Comparison of ENCODE assay signal across 9 cellular contexts in the genomic region with DNA sequence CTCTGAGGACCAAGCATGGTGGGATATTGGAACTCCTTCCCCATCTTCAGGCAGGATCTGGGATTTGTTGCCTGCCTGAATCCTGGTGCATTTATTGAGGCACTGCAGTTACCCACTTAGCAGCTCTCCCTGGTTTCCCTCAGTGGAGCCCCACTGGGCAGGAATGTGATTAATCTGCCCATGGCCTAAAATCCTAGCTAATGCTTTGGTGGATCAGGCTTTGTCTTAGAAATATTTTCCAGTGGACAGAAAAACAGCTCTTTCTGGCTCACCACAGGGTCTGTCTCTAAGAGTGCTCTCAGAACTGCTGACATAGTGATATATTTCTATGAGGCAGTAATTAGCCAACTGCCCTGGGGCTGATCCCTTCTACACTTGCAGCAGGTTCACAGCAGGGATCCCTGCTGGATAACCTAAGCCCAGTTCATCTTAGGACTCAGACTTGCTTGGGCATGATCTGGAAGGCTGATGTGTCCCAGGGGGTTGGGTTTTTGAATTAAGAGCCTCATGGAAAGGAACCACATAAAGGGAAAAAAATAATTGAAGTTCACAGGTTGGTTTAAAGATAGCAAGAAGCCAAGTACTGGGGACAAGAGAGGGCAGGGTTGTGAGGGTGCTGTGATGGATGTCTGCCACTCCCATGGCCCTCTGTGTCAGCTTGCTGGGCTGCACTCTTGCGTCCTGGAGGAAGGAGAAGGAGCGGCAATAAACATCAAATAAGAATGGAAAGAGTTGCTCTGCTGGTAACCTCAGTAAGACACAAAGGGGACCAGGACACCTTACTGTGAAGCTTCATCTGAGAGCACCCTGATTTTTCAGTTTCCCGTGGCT. TPM values are rescaled to one million over a fixed set of nuclear protein-coding genes. Genes with fewer than 3 reads are reported as not detected.
DNase-seq lines count a peak whose midpoint lies in the region; TF ChIP-seq lines count a peak whose summit lies in the region.
"Had no signal": no experiment of that assay in that cellular context is flagged by ENCODE, and none has a peak within 500 bp of the region (broad histone marks: within the 10 kb centered on the region; RNA-seq: fewer than 3 reads in every experiment).

No MANE protein-coding gene starts in this region.

- intact Hi-C loops in stomach (cut with DNase I; ENCODE audit: low total_unique reads), result no loop called here
- intact Hi-C loops in left ventricle myocardium inferior (cut with micrococcal nuclease), result no loop called here
- intact Hi-C loops in thyroid gland (cut with DNase I), result no loop called here

- H3K4me1 ChIP-seq in stomach (no peaks in the 10 kb centered on the region), left ventricle myocardium inferior (no peaks in the 10 kb centered on the region), thyroid gland (no peaks in the 10 kb centered on the region)

- H3K27me3 ChIP-seq in stomach (peaks cover 0 to 3% (median 0%) of the 10 kb centered on the region in 3 donors), left ventricle myocardium inferior (ENCODE audit: low read depth) (peaks cover 10% of the 10 kb centered on the region), thyroid gland (no peaks in the 10 kb centered on the region)

- H3K4me3 Mint-ChIP-seq in mesothelial cell of epicardium, result no peak overlapping the region

- H3K4me3 ChIP-seq in stomach (no peak overlapping the region), left ventricle myocardium inferior (no peak overlapping the region), thyroid gland (replicated peaks in 1 of 3) (no peak overlapping the region)

- no peaks in the 10 kb centered on the region for H3K27me3 Mint-ChIP-seq in mesothelial cell of epicardium (ENCODE audit: low read depth)

- no peak overlapping the region for H3K27ac ChIP-seq in stomach
- H3K27ac ChIP-seq in left ventricle myocardium inferior (replicated peaks), result no peak overlapping the region
- no peak overlapping the region for H3K27ac ChIP-seq in thyroid gland

- TF ChIP-seq POLR2A in stomach (IDR thresholded peaks at IDR 0.05) (no peak), thyroid gland (IDR thresholded peaks at IDR 0.05) (no peak)

- peaks cover 2% of the 10 kb centered on the region for H3K36me3 Mint-ChIP-seq in mesothelial cell of epicardium

- 34 to 67% (median 54%) methylated on average over 3 of the region's 3 CpGs for WGBS in stomach, 5 donors
- 62 to 71% methylated on average over 3 of the region's 3 CpGs for WGBS in thyroid gland, 2 donors

- H3K27ac Mint-ChIP-seq in mesothelial cell of epicardium, result peak overlapping the region; percentile 77

- H3K9me3 Mint-ChIP-seq in mesothelial cell of epicardium, result peaks cover 3% of the 10 kb centered on the region

- TF ChIP-seq EP300 in stomach (IDR thresholded peaks at IDR 0.05), result no peak

- DNase-seq in ELF-1 (ENCODE audit: low read depth, low spot score), result peak; percentile 88
- peak; percentile 88 for DNase-seq in NCI-H2107 treated with DMSO at 0.1 percent for 48 hours (lab: John Stamatoyannopoulos, UW; ENCODE audit: unreplicated experiment)
- peak; percentile 58 for DNase-seq in astrocyte of the hippocampus (ENCODE audit: low read depth, low spot score)
- DNase-seq in mesothelial cell of epicardium (ENCODE audit: low spot score in 2 of 2, unreplicated experiment in 2 of 2), result no peak
- no peak for DNase-seq in stomach
- no peak for DNase-seq in left ventricle myocardium inferior
- no peak for DNase-seq in thyroid gland
- no peak for DNase-seq in DMS53 (lab: John Stamatoyannopoulos, UW)
- DNase-seq: anterior cingulate cortex had no signal

- H3K9me3 ChIP-seq in stomach (peaks cover 0 to 5% (median 2%) of the 10 kb centered on the region in 4 donors), left ventricle myocardium inferior (replicated peaks) (peaks cover 9% of the 10 kb centered on the region), thyroid gland (no peaks in the 10 kb centered on the region)

- no peaks in the 10 kb centered on the region for H3K36me3 ChIP-seq in stomach
- no peaks in the 10 kb centered on the region for H3K36me3 ChIP-seq in left ventricle myocardium inferior
- H3K36me3 ChIP-seq in thyroid gland, result no peaks in the 10 kb centered on the region

- peaks cover 24% of the 10 kb centered on the region for H3K4me1 Mint-ChIP-seq in mesothelial cell of epicardium

- TF ChIP-seq CTCF in mesothelial cell of epicardium (IDR thresholded peaks at IDR 0.05; ENCODE audit: unreplicated experiment) (no peak), stomach (IDR thresholded peaks at IDR 0.05) (no peak), left ventricle myocardium inferior (IDR thresholded peaks at IDR 0.05; ENCODE audit: borderline replicate concordance) (no peak), thyroid gland (IDR thresholded peaks at IDR 0.05) (no peak)

RNA-seq across cellular contexts. Expression of gene ZDBF2, which starts 44.2 kb away (rescaled TPM):
- total RNA-seq in mesothelial cell of epicardium (45.7 to 49.5 TPM (median 47.6 TPM) in 3 replicates), stomach (10 to 100 TPM in 2 of 5 donors, 1 to 10 TPM in 3; 5.8 to 38.5 (median 8.9) TPM), left ventricle myocardium inferior (8.3 TPM), thyroid gland (10 to 100 TPM; 11.0 to 20.9 (median 14.6) TPM)
- polyA plus RNA-seq in stomach, result 1 to 10 TPM in 2 of 3 donors, under 1 TPM in 1; 0.93 to 1.4 (median 1.1) TPM

Comparison
In these comparisons a context has a peak if more than half of its experiments do, and no peak if none do; other contexts are left out.
1. DNase-seq: peak in ELF-1 (single experiment), NCI-H2107 treated with DMSO at 0.1 percent for 48 hours (single experiment) and astrocyte of the hippocampus (single experiment); none in mesothelial cell of epicardium (0 of 2), stomach (single experiment), left ventricle myocardium inferior (single experiment), thyroid gland (0 of 2) and DMS53 (single experiment).